Comparison of ENCODE assay signal across 10 cellular contexts in genomic region chr20:47577271-47577670, GRCh38.
A peak's percentile ranks its signal among the peaks of the same experiment; 100 is the strongest.
DNase-seq lines count a peak whose midpoint lies in the region; ATAC-seq and TF ChIP-seq lines count a peak whose summit lies in the region.
"Had no signal": no experiment of that assay in that cellular context is flagged by ENCODE, and none has a peak within 500 bp of the region (broad histone marks: within the 10 kb centered on the region; RNA-seq: fewer than 3 reads in every experiment).

No MANE protein-coding gene starts in this region.

- no peaks in the 10 kb centered on the region for H3K79me1 ChIP-seq in neuronal stem cell (ENCODE audit: low read depth, low read length)

- ATAC-seq in SK-N-SH treated with all-trans-retinoic acid at 6 μM for 48 hours, result no peak
- ATAC-seq in right lobe of liver, result no peak

- H4K91ac ChIP-seq in neuronal stem cell (ENCODE audit: low read depth, low read length, poor library complexity), result no peak overlapping the region

- H3K4me3 ChIP-seq in right lobe of liver (peak overlapping the region in 1 of 3 donors; percentile 18), thyroid gland (replicated peaks in 1 of 3) (no peak overlapping the region), neuronal stem cell (ENCODE audit: low read length in 2 of 2) (no peak overlapping the region)

- no peak overlapping the region for H2BK12ac ChIP-seq in neuronal stem cell (ENCODE audit: low read length)

- no peak overlapping the region for H2BK120ac ChIP-seq in neuronal stem cell (ENCODE audit: low read depth, low read length)

- no peaks in the 10 kb centered on the region for H3K27me3 ChIP-seq in right lobe of liver
- H3K27me3 ChIP-seq in thyroid gland, result no peaks in the 10 kb centered on the region
- H3K27me3 ChIP-seq in neuronal stem cell (ENCODE audit: control insufficient read depth in 3 of 3, insufficient read depth in 3 of 3, low read depth in 1 of 3, low read length in 3 of 3), result no peaks in the 10 kb centered on the region

- H3K27ac Mint-ChIP-seq in activated naive CD4-positive, alpha-beta T cell treated with anti-CD3 and anti-CD28 coated beads, Interleukin-2, amount 50 U/mL, for 24 hours, result peak overlapping the region; percentile 74

- no peak for TF ChIP-seq POLR2A in right lobe of liver (IDR thresholded peaks at IDR 0.05)
- no peak for TF ChIP-seq POLR2A in thyroid gland (IDR thresholded peaks at IDR 0.05)

- H3K36me3 ChIP-seq in right lobe of liver, result no peaks in the 10 kb centered on the region
- no peaks in the 10 kb centered on the region for H3K36me3 ChIP-seq in thyroid gland
- no peaks in the 10 kb centered on the region for H3K36me3 ChIP-seq in neuronal stem cell (replicated peaks in 1 of 2; ENCODE audit: control insufficient read depth in 2 of 2, insufficient read depth in 2 of 2, low read length in 2 of 2)

- no peaks in the 10 kb centered on the region for H3K27me3 Mint-ChIP-seq in activated naive CD4-positive, alpha-beta T cell treated with anti-CD3 and anti-CD28 coated beads, Interleukin-2, amount 50 U/mL, for 24 hours

- H3K4me3 Mint-ChIP-seq in activated naive CD4-positive, alpha-beta T cell treated with anti-CD3 and anti-CD28 coated beads, Interleukin-2, amount 50 U/mL, for 24 hours, result no peak overlapping the region

- no peak for DNase-seq in activated naive CD4-positive, alpha-beta T cell treated with Interleukin-2 at 50 U/mL for 16 hours
- DNase-seq in right lobe of liver, result no peak
- no peak for DNase-seq in thyroid gland
- no peak for DNase-seq in neuronal stem cell (ENCODE audit: low spot score)
- DNase-seq in NCI-H226, result no peak
- no peak for DNase-seq in SW480 (ENCODE audit: low spot score)
- DNase-seq: activated CD4-positive, alpha-beta T cell treated with anti-CD3 and anti-CD28 coated beads for 1 hour; stimulated activated CD4-positive, alpha-beta T cell treated with anti-CD3 and anti-CD28 coated beads, Interleukin-2, amount 100 ng/mL, for 48 hours had no signal

- no peak overlapping the region for H3K18ac ChIP-seq in neuronal stem cell (ENCODE audit: low read length)

- H3K9me3 Mint-ChIP-seq in activated naive CD4-positive, alpha-beta T cell treated with anti-CD3 and anti-CD28 coated beads, Interleukin-2, amount 50 U/mL, for 24 hours, result no peaks in the 10 kb centered on the region

- peaks cover 5% of the 10 kb centered on the region for H3K36me3 Mint-ChIP-seq in activated naive CD4-positive, alpha-beta T cell treated with anti-CD3 and anti-CD28 coated beads, Interleukin-2, amount 50 U/mL, for 24 hours

- no peaks in the 10 kb centered on the region for H3K9me3 ChIP-seq in right lobe of liver
- no peaks in the 10 kb centered on the region for H3K9me3 ChIP-seq in thyroid gland
- H3K9me3 ChIP-seq in neuronal stem cell (replicated peaks in 1 of 2; ENCODE audit: control insufficient read depth in 2 of 2, insufficient read depth in 1 of 2, low read depth in 1 of 2, low read length in 2 of 2), result no peaks in the 10 kb centered on the region

- no peak overlapping the region for H4K8ac ChIP-seq in neuronal stem cell (ENCODE audit: low read depth, low read length)

- H3K23ac ChIP-seq in neuronal stem cell (ENCODE audit: low read depth, low read length, poor library complexity), result no peak overlapping the region

- H2BK5ac ChIP-seq in neuronal stem cell (ENCODE audit: low read length), result no peak overlapping the region

- no peak overlapping the region for H3K4ac ChIP-seq in neuronal stem cell (ENCODE audit: low read length)

- peaks cover 0 to 45% (median 24%) of the 10 kb centered on the region in 4 donors for H3K4me1 ChIP-seq in right lobe of liver
- peaks cover 44 to 50% of the 10 kb centered on the region in 2 donors for H3K4me1 ChIP-seq in thyroid gland
- H3K4me1 ChIP-seq in neuronal stem cell (ENCODE audit: control insufficient read depth in 2 of 2, insufficient read depth in 1 of 2, low read depth in 1 of 2, low read length in 2 of 2), result peaks cover 4 to 40% of the 10 kb centered on the region in 2 donors

- TF ChIP-seq CTCF in right lobe of liver (IDR thresholded peaks at IDR 0.05) (no peak), thyroid gland (IDR thresholded peaks at IDR 0.05) (no peak)

- H3K14ac ChIP-seq in neuronal stem cell (ENCODE audit: low read length), result no peak overlapping the region

- no peak overlapping the region for H2AFZ ChIP-seq in neuronal stem cell (ENCODE audit: low read length)

- no peak overlapping the region for H3K4me2 ChIP-seq in neuronal stem cell (ENCODE audit: insufficient read depth, low read length, poor library complexity, severe bottlenecking)

- intact Hi-C loops in right lobe of liver (cut with DNase I) (no loop called here), thyroid gland (cut with DNase I) (no loop called here)

- H3K27ac ChIP-seq in right lobe of liver, result peak overlapping the region; percentile 55 to 73 (median 57)
- H3K27ac ChIP-seq in thyroid gland, result peak overlapping the region; percentile 32 to 67 (median 40)
- H3K27ac ChIP-seq in neuronal stem cell (replicated peaks; ENCODE audit: low read length), result no peak overlapping the region

- peaks cover 89% of the 10 kb centered on the region for H3K4me1 Mint-ChIP-seq in activated naive CD4-positive, alpha-beta T cell treated with anti-CD3 and anti-CD28 coated beads, Interleukin-2, amount 50 U/mL, for 24 hours

- H2BK15ac ChIP-seq in neuronal stem cell (ENCODE audit: low read length), result no peak overlapping the region

- no peak overlapping the region for H3K9ac ChIP-seq in neuronal stem cell (ENCODE audit: low read depth, low read length, poor library complexity)

- H2AK5ac ChIP-seq in neuronal stem cell (ENCODE audit: low read depth, low read length), result no peak overlapping the region

TF ChIP-seq in SK-N-SH treated with all-trans-retinoic acid at 6 μM for 48 hours, 23 proteins besides CTCF, POLR2A, EP300 and RAD21:
- TF ChIP-seq SNAI2 (CRISPR knock-in tag; IDR thresholded peaks at IDR 0.05), result no peak
- TF ChIP-seq ZNF70 (CRISPR knock-in tag; IDR thresholded peaks at IDR 0.05), result no peak
- no peak for TF ChIP-seq ESRRG (CRISPR knock-in tag; IDR thresholded peaks at IDR 0.05)
- peak; percentile 55; the same call in 1 of the 2 replicates for TF ChIP-seq TCF4 (CRISPR knock-in tag; IDR thresholded peaks at IDR 0.05; ENCODE audit: borderline replicate concordance)
- TF ChIP-seq BACH2 (CRISPR knock-in tag; IDR thresholded peaks at IDR 0.05; ENCODE audit: borderline replicate concordance), result no peak
- no peak; the same call in 1 of the 2 replicates for TF ChIP-seq TSHZ2 (CRISPR knock-in tag; IDR thresholded peaks at IDR 0.05)
- TF ChIP-seq CSDC2 (CRISPR knock-in tag; IDR thresholded peaks at IDR 0.05), result no peak
- TF ChIP-seq ISL1 (CRISPR knock-in tag; IDR thresholded peaks at IDR 0.05), result no peak
